ENCODE assay signal across 22 cellular contexts in genomic region chr2:36395866-36396265, GRCh38.
"Had no signal": no experiment of that assay in that cellular context is flagged by ENCODE, and none has a peak within 500 bp of the region (broad histone marks: within the 10 kb centered on the region; RNA-seq: fewer than 3 reads in every experiment).

No MANE protein-coding gene starts in this region.

- FAIRE-seq: keratinocyte, urothelium cell line had no signal

- H3K4me3 Mint-ChIP-seq: activated CD8-positive, alpha-beta T cell treated with anti-CD3 and anti-CD28 coated beads, Interleukin-2, amount 10 ng/mL, durations not matched to agents 7 days and 5 days; activated naive CD8-positive, alpha-beta T cell; activated T-cell treated with anti-CD3 and anti-CD28 coated beads, Interleukin-2, amount 50 U/mL, for 72 hours; endodermal cell; memory B cell; nephron; T-helper 17 cell had no signal

- H3K4me1 ChIP-seq: prostate gland had no signal

- H3K27me3 Mint-ChIP-seq: activated naive CD8-positive, alpha-beta T cell; memory B cell had no signal

- H3K4me3 ChIP-seq: breast epithelium, dorsolateral prefrontal cortex, gastroesophageal sphincter, prostate gland, stomach had no signal

- H3K27ac ChIP-seq: dorsolateral prefrontal cortex, prostate gland had no signal

- H3K27me3 ChIP-seq: breast epithelium, dorsolateral prefrontal cortex, gastroesophageal sphincter, stomach had no signal

- H3K36me3 ChIP-seq: breast epithelium, prostate gland, stomach had no signal

- H3K9me3 Mint-ChIP-seq: activated T-cell treated with anti-CD3 and anti-CD28 coated beads, Interleukin-2, amount 50 U/mL, for 72 hours; endodermal cell; memory B cell; nephron had no signal

- H3K27ac Mint-ChIP-seq: activated CD8-positive, alpha-beta T cell treated with anti-CD3 and anti-CD28 coated beads, Interleukin-2, amount 10 ng/mL, durations not matched to agents 7 days and 5 days; activated naive CD8-positive, alpha-beta T cell; activated T-cell treated with anti-CD3 and anti-CD28 coated beads, Interleukin-2, amount 50 U/mL, for 72 hours; endodermal cell; memory B cell; nephron; T-helper 17 cell had no signal

- ATAC-seq: activated CD8-positive, alpha-beta T cell treated with anti-CD3 and anti-CD28 coated beads, Interleukin-2, amount 10 ng/mL, durations not matched to agents 7 days and 5 days; activated T-cell treated with anti-CD3 and anti-CD28 coated beads, Interleukin-2, amount 50 U/mL, for 72 hours; gastroesophageal sphincter; left ventricle myocardium superior; sciatic nerve; T-helper 17 cell had no signal

- H3K36me3 Mint-ChIP-seq: activated naive CD8-positive, alpha-beta T cell; memory B cell had no signal

- H3K4me1 Mint-ChIP-seq: memory B cell, nephron had no signal

- H3K9me3 ChIP-seq: breast epithelium, gastroesophageal sphincter, prostate gland, stomach had no signal

- DNase-seq: activated CD4-positive, alpha-beta T cell treated with anti-CD3 and anti-CD28 coated beads for 4 hours; activated CD8-positive, alpha-beta memory T cell treated with anti-CD3 and anti-CD28 coated beads, Interleukin-2, amount 50 U/mL, for 48 hours; activated CD8-positive, alpha-beta T cell treated with anti-CD3 and anti-CD28 coated beads, Interleukin-2, amount 10 ng/mL, durations not matched to agents 7 days and 5 days; activated gamma-delta T cell; activated T-cell treated with anti-CD3 and anti-CD28 coated beads, Interleukin-2, amount 50 U/mL, for 72 hours; amygdala; dorsolateral prefrontal cortex; endodermal cell; left ventricle myocardium superior; nucleus accumbens; stimulated activated CD4-positive, alpha-beta T cell treated with anti-CD3 and anti-CD28 coated beads, Interleukin-1b, Interleukin-23, amount 100 ng/mL, for 48 hours; stomach; T-helper 17 cell had no signal
